In genomic region chr22:20630873-20631617, GRCh38 we compare ENCODE assay signal across 19 cellular contexts.
"Had no signal": no experiment of that assay in that cellular context is flagged by ENCODE, and none has a peak within 500 bp of the region (broad histone marks: within the 10 kb centered on the region; RNA-seq: fewer than 3 reads in every experiment).

No MANE protein-coding gene starts in this region.

- H3K27me3 ChIP-seq: hepatocyte, tibial nerve, uterus had no signal

- H3K4me1 ChIP-seq: psoas muscle, spleen, tibial nerve, uterus had no signal

- H3K9me3 ChIP-seq: psoas muscle, spleen, tibial nerve, uterus had no signal

- H3K4me3 ChIP-seq: dorsolateral prefrontal cortex, hepatocyte, psoas muscle, spleen, tibial nerve, uterus had no signal

- H3K27ac Mint-ChIP-seq: natural killer cell had no signal

- H3K4me3 Mint-ChIP-seq: central memory CD8-positive, alpha-beta T cell; natural killer cell had no signal

- DNase-seq: cortex of kidney; dorsolateral prefrontal cortex; effector CD8-positive, alpha-beta T cell; foreskin melanocyte; head of caudate nucleus; left colon; natural killer cell; psoas muscle; retina; spleen; stimulated activated CD4-positive, alpha-beta T cell treated with anti-CD3 and anti-CD28 coated beads, Interleukin-15, amount 100 ng/mL, for 24 hours; stimulated activated CD4-positive, alpha-beta T cell treated with anti-CD3 and anti-CD28 coated beads, Interleukin-2, amount 100 ng/mL, for 24 hours; stimulated activated CD4-positive, alpha-beta T cell treated with anti-CD3 and anti-CD28 coated beads, Interleukin-4, amount 100 ng/mL, for 4 hours; stimulated activated naive CD4-positive, alpha-beta T cell; uterus had no signal

- H3K36me3 ChIP-seq: spleen, tibial nerve, uterus had no signal

- H3K9me3 Mint-ChIP-seq: central memory CD8-positive, alpha-beta T cell; natural killer cell had no signal

- H3K36me3 Mint-ChIP-seq: natural killer cell had no signal

- H3K27ac ChIP-seq: dorsolateral prefrontal cortex, hepatocyte, psoas muscle, spleen, tibial nerve, uterus had no signal

- ATAC-seq: left colon, natural killer cell, sciatic nerve had no signal

- H3K4me1 Mint-ChIP-seq: central memory CD8-positive, alpha-beta T cell had no signal
